Comparison of ENCODE assay signal across 25 cellular contexts in the genomic region with DNA sequence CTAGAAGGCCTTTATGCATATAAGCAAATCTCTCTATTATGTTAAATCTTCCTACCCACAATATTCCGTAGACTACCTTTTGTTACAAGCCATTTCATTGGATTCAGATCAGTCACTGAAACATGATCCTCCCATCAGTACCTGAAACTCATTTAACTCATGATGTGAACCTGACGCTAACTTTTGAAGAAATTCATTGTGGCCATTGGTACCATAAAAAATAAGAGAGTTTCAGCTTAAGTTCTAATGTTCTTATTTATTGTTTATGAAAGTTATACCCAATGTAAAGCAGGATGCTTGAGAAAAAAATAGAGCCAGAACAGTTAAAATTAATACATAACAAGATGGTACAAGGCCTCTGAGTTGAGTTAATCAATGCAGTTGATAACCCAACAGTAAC.
"Had no signal": no experiment of that assay in that cellular context is flagged by ENCODE, and none has a peak within 500 bp of the region (broad histone marks: within the 10 kb centered on the region; RNA-seq: fewer than 3 reads in every experiment).

No MANE protein-coding gene starts in this region.

- H2AFZ ChIP-seq: parathyroid adenoma had no signal

- H3K79me2 ChIP-seq: parathyroid adenoma had no signal

- H3K9me3 Mint-ChIP-seq: dendritic cell treated with granulocyte-macrophage colony-stimulating factor and Interleukin-4, amounts not matched to agents 40 ng/mL and 50 ng/mL, for 4 days; naive B cell had no signal

- H3K36me3 Mint-ChIP-seq: memory B cell; naive B cell; natural killer cell treated with Interleukin-12 subunit alpha and Interleukin-12 subunit beta and Interleukin-15 and Interleukin-18, amount 100 ng/mL, for 72 hours; stimulated activated effector memory CD8-positive, alpha-beta T cell treated with anti-CD3 and anti-CD28 coated beads, Interleukin-12 subunit alpha, Interleukin-12 subunit beta, amount 100 ng/mL, for 72 hours had no signal

- H3K4me3 ChIP-seq: colonic mucosa, esophagus muscularis mucosa, lung, mucosa of descending colon, prostate gland, sigmoid colon, stomach, transverse colon, upper lobe of right lung, uterus had no signal

- DNase-seq: colonic mucosa; effector memory CD4-positive, alpha-beta T cell; foreskin keratinocyte; mucosa of descending colon; naive B cell; right cardiac atrium; sigmoid colon; stimulated activated CD4-positive, alpha-beta T cell treated with anti-CD3 and anti-CD28 coated beads, Interleukin-2, amount 100 ng/mL, for 24 hours; stimulated activated CD4-positive, alpha-beta T cell treated with anti-CD3 and anti-CD28 coated beads, Interleukin-4, amount 100 ng/mL, for 24 hours; stimulated activated naive CD4-positive, alpha-beta T cell treated with Interleukin-2 at 50 U/mL for 16 hours; stomach; transverse colon; upper lobe of right lung; uterus had no signal

- H3K4me1 Mint-ChIP-seq: memory B cell; naive B cell; stimulated activated effector memory CD8-positive, alpha-beta T cell treated with anti-CD3 and anti-CD28 coated beads, Interleukin-12 subunit alpha, Interleukin-12 subunit beta, amount 100 ng/mL, for 72 hours had no signal

- H3K27me3 ChIP-seq: colonic mucosa, esophagus muscularis mucosa, foreskin keratinocyte, neutrophil, sigmoid colon, stomach, transverse colon, upper lobe of right lung, uterus had no signal

- H3K4me1 ChIP-seq: colonic mucosa, esophagus muscularis mucosa, foreskin keratinocyte, parathyroid adenoma, prostate gland, sigmoid colon, stomach, transverse colon, upper lobe of right lung, uterus had no signal

- H3K27ac ChIP-seq: colonic mucosa, esophagus muscularis mucosa, foreskin keratinocyte, neutrophil, parathyroid adenoma, prostate gland, sigmoid colon, stomach, transverse colon, upper lobe of right lung, uterus had no signal

- H3K27ac Mint-ChIP-seq: dendritic cell treated with granulocyte-macrophage colony-stimulating factor and Interleukin-4, amounts not matched to agents 40 ng/mL and 50 ng/mL, for 4 days; memory B cell; naive B cell; natural killer cell treated with Interleukin-12 subunit alpha and Interleukin-12 subunit beta and Interleukin-15 and Interleukin-18, amount 100 ng/mL, for 72 hours; stimulated activated effector memory CD8-positive, alpha-beta T cell treated with anti-CD3 and anti-CD28 coated beads, Interleukin-12 subunit alpha, Interleukin-12 subunit beta, amount 100 ng/mL, for 72 hours had no signal

- H3K27me3 Mint-ChIP-seq: dendritic cell treated with granulocyte-macrophage colony-stimulating factor and Interleukin-4, amounts not matched to agents 40 ng/mL and 50 ng/mL, for 4 days; memory B cell; natural killer cell treated with Interleukin-12 subunit alpha and Interleukin-12 subunit beta and Interleukin-15 and Interleukin-18, amount 100 ng/mL, for 72 hours had no signal

- H3K4me3 Mint-ChIP-seq: dendritic cell treated with granulocyte-macrophage colony-stimulating factor and Interleukin-4, amounts not matched to agents 40 ng/mL and 50 ng/mL, for 4 days; memory B cell; naive B cell; natural killer cell treated with Interleukin-12 subunit alpha and Interleukin-12 subunit beta and Interleukin-15 and Interleukin-18, amount 100 ng/mL, for 72 hours; neural crest cell; stimulated activated effector memory CD8-positive, alpha-beta T cell treated with anti-CD3 and anti-CD28 coated beads, Interleukin-12 subunit alpha, Interleukin-12 subunit beta, amount 100 ng/mL, for 72 hours had no signal

- H3K36me3 ChIP-seq: colonic mucosa, esophagus muscularis mucosa, neutrophil, prostate gland, sigmoid colon, stomach, transverse colon, upper lobe of right lung, uterus had no signal

- H3K9me3 ChIP-seq: colonic mucosa, esophagus muscularis mucosa, mucosa of descending colon, neutrophil, prostate gland, sigmoid colon, stomach, transverse colon, upper lobe of right lung, uterus had no signal

- ATAC-seq: left lobe of liver; mucosa of descending colon; natural killer cell treated with Interleukin-12 subunit alpha and Interleukin-12 subunit beta and Interleukin-15 and Interleukin-18, amount 100 ng/mL, for 72 hours; right cardiac atrium; stimulated activated effector memory CD8-positive, alpha-beta T cell treated with anti-CD3 and anti-CD28 coated beads, Interleukin-12 subunit alpha, Interleukin-12 subunit beta, amount 100 ng/mL, for 72 hours; upper lobe of right lung had no signal
